Comparison of ENCODE assay signal across 20 cellular contexts in the genomic region with DNA sequence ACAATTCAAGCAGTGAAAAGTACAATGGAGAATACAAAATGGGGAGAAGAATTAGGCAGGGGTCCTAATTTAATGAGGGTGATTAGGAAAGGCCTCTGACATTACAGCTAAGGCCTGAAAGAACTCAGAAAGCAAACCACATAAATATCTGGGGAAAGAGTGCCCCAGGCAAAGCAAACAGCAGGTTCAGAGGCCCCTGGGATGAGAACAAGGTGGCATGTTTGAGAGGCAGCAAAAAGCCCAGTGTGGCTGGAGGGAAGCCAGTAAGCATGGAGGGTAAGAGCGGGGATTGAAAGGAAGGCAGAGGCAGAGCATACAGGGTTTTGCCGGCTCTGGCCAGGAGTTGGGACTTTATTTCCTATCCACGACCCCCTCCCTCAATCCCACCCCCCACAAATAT. TPM values are rescaled to one million over a fixed set of nuclear protein-coding genes. Genes with fewer than 3 reads are reported as not detected.
DNase-seq lines count a peak whose midpoint lies in the region; ATAC-seq and TF ChIP-seq lines count a peak whose summit lies in the region.
"Had no signal": no experiment of that assay in that cellular context is flagged by ENCODE, and none has a peak within 500 bp of the region (broad histone marks: within the 10 kb centered on the region; RNA-seq: fewer than 3 reads in every experiment).

No MANE protein-coding gene starts in this region.

- intact Hi-C loops in psoas muscle (cut with DNase I): loop anchor here (2.0 kb wide), 1 partner anchor 103 kb away; no protein-coding TSS in a partner anchor

- H3K27ac ChIP-seq in psoas muscle: no peak overlapping the region
- H3K27ac ChIP-seq: C4-2B, HL-60 had no signal

- DNase-seq in NCI-H2081 (lab: John Stamatoyannopoulos, UW) (peak; percentile 9 to 20), NCI-H2081 treated with DMSO at 0.1 percent for 48 hours (lab: John Stamatoyannopoulos, UW) (no peak), EH (ENCODE audit: low read depth) (peak; percentile 9), NCI-H1092 treated with DMSO at 0.1 percent for 48 hours (lab: John Stamatoyannopoulos, UW) (peak; percentile 26), progenitor cell of endocrine pancreas (ENCODE audit: low spot score, unreplicated experiment) (no peak), psoas muscle (no peak)
- DNase-seq: DMS79, GF-D8, KBM-7, MG63, NCI-H2107, NCI-H446 treated with DMSO at 0.1 percent for 48 hours, NCI-H82, RPMI8226, T-cell had no signal

- no peaks in the 10 kb centered on the region for H3K27me3 Mint-ChIP-seq in progenitor cell of endocrine pancreas
- H3K27me3 Mint-ChIP-seq in stimulated activated memory B cell treated with anti-CD40 and anti-IgM and Interleukin-4, amounts not matched to agents 10 μg/mL and 1 μg/mL and 100 μg/mL, for 72 hours: no peaks in the 10 kb centered on the region
- H3K27me3 Mint-ChIP-seq: T-cell had no signal

- no peaks in the 10 kb centered on the region for H3K36me3 ChIP-seq in psoas muscle (ENCODE audit: insufficient read depth in 1 of 2, low read depth in 1 of 2)
- H3K36me3 ChIP-seq: MG63 had no signal

- no peaks in the 10 kb centered on the region for H3K36me3 Mint-ChIP-seq in progenitor cell of endocrine pancreas (ENCODE audit: insufficient read depth)
- no peaks in the 10 kb centered on the region for H3K36me3 Mint-ChIP-seq in stimulated activated memory B cell treated with anti-CD40 and anti-IgM and Interleukin-4, amounts not matched to agents 10 μg/mL and 1 μg/mL and 100 μg/mL, for 72 hours
- H3K36me3 Mint-ChIP-seq: T-cell had no signal

- no peaks in the 10 kb centered on the region for H3K4me1 ChIP-seq in psoas muscle
- H3K4me1 ChIP-seq: Caco-2 had no signal

- H3K4me3 ChIP-seq in psoas muscle: no peak overlapping the region
- H3K4me3 ChIP-seq: MG63 had no signal

- no peaks in the 10 kb centered on the region for H3K27me3 ChIP-seq in psoas muscle (ENCODE audit: insufficient read depth in 3 of 3, low read length in 2 of 3)
- H3K27me3 ChIP-seq: MG63 had no signal

- 68 to 78% (median 77%) methylated on average over 3 of the region's 3 CpGs for WGBS in psoas muscle, 3 donors

- peaks cover 14% of the 10 kb centered on the region for H3K4me1 Mint-ChIP-seq in progenitor cell of endocrine pancreas (ENCODE audit: low read depth)
- peaks cover 18% of the 10 kb centered on the region for H3K4me1 Mint-ChIP-seq in stimulated activated memory B cell treated with anti-CD40 and anti-IgM and Interleukin-4, amounts not matched to agents 10 μg/mL and 1 μg/mL and 100 μg/mL, for 72 hours

- H3K4me3 Mint-ChIP-seq in progenitor cell of endocrine pancreas (ENCODE audit: low read depth): no peak overlapping the region
- H3K4me3 Mint-ChIP-seq in stimulated activated memory B cell treated with anti-CD40 and anti-IgM and Interleukin-4, amounts not matched to agents 10 μg/mL and 1 μg/mL and 100 μg/mL, for 72 hours: no peak overlapping the region

- H3K9me3 Mint-ChIP-seq in progenitor cell of endocrine pancreas (ENCODE audit: low read depth): no peaks in the 10 kb centered on the region
- H3K9me3 Mint-ChIP-seq in stimulated activated memory B cell treated with anti-CD40 and anti-IgM and Interleukin-4, amounts not matched to agents 10 μg/mL and 1 μg/mL and 100 μg/mL, for 72 hours: no peaks in the 10 kb centered on the region
- H3K9me3 Mint-ChIP-seq: T-cell had no signal

- no peaks in the 10 kb centered on the region for H3K9me3 ChIP-seq in psoas muscle
- H3K9me3 ChIP-seq: Caco-2, MG63 had no signal

- peak overlapping the region; percentile 17 for H3K27ac Mint-ChIP-seq in progenitor cell of endocrine pancreas
- H3K27ac Mint-ChIP-seq in stimulated activated memory B cell treated with anti-CD40 and anti-IgM and Interleukin-4, amounts not matched to agents 10 μg/mL and 1 μg/mL and 100 μg/mL, for 72 hours: no peak overlapping the region

- no peak for ATAC-seq in GM18861 (IDR thresholded peaks at IDR 0.05; ENCODE audit: unreplicated experiment)
- no peak for ATAC-seq in psoas muscle
- no peak for ATAC-seq in stimulated activated memory B cell treated with anti-CD40 and anti-IgM and Interleukin-4, amounts not matched to agents 10 μg/mL and 1 μg/mL and 100 μg/mL, for 72 hours
- ATAC-seq: T-cell had no signal

- TF ChIP-seq CTCF in progenitor cell of endocrine pancreas (IDR thresholded peaks at IDR 0.05; ENCODE audit: unreplicated experiment) (no peak), psoas muscle (IDR thresholded peaks at IDR 0.05) (no peak)

RNA-seq across cellular contexts. Expression of a gene that starts 33.4 kb away (rescaled TPM):
- total RNA-seq in progenitor cell of endocrine pancreas: 123 and 133 TPM in 2 replicates
- 100 to 1,000 TPM; 389 to 592 (median 473) TPM for total RNA-seq in psoas muscle
- 100 to 1,000 TPM; 525 to 576 (median 529) TPM for polyA plus RNA-seq in psoas muscle

Comparison
In these comparisons a context has a peak if more than half of its experiments do, and no peak if none do; other contexts are left out.
1. DNase-seq: peak in NCI-H2081 (2 of 2), EH (single experiment) and NCI-H1092 treated with DMSO at 0.1 percent for 48 hours (single experiment); none in NCI-H2081 treated with DMSO at 0.1 percent for 48 hours (single experiment), progenitor cell of endocrine pancreas (single experiment) and psoas muscle (0 of 2).